13 cellular contexts compared by ENCODE assay signal in genomic region chr19:54370434-54370796, GRCh38. TPM values are rescaled to one million over a fixed set of nuclear protein-coding genes. Genes with fewer than 3 reads are reported as not detected.
DNase-seq lines count a peak whose midpoint lies in the region; ATAC-seq and TF ChIP-seq lines count a peak whose summit lies in the region.
"Not testable (repeated sequence)": the region's sequence is repeated elsewhere in the genome, so short reads cannot be mapped to it uniquely, and the experiment has no call there.
"Had no signal": no experiment of that assay in that cellular context is flagged by ENCODE, and none has a peak within 500 bp of the region (broad histone marks: within the 10 kb centered on the region; RNA-seq: fewer than 3 reads in every experiment).

No MANE protein-coding gene starts in this region.

- H3K36me3 ChIP-seq in spleen = not testable (repeated sequence)

- CTCF ChIA-PET in CD4-positive, alpha-beta T cell (lab: Charles Lee); activated CD4-positive, alpha-beta T cell treated with anti-CD3 and anti-CD28 coated beads for 36 hours (lab: Charles Lee): not testable (repeated sequence)

- not testable (repeated sequence) for H3K27me3 ChIP-seq in CD4-positive, alpha-beta T cell (ENCODE audit: control insufficient read depth, insufficient read depth, low read length); spleen (replicated peaks in 1 of 7)

- not testable (repeated sequence) for H3K9me3 Mint-ChIP-seq in CD4-positive, alpha-beta T cell; activated CD4-positive, alpha-beta T cell treated with anti-CD3 and anti-CD28 coated beads for 36 hours (ENCODE audit: low read depth); central memory CD8-positive, alpha-beta T cell

- H3K9me3 ChIP-seq in CD4-positive, alpha-beta T cell (ENCODE audit: control insufficient read depth, low read length); spleen: not testable (repeated sequence)

- 11 to 35% (median 24%) methylated on average over 7 to 8 of the region's 10 CpGs for WGBS in spleen, 5 donors

- POLR2A ChIA-PET in CD4-positive, alpha-beta T cell (lab: Charles Lee) = interaction anchor here (1.2 kb wide), 1 partner anchor 18 kb away, joined by 4 read pairs; no protein-coding TSS in a partner anchor
- POLR2A ChIA-PET in activated CD4-positive, alpha-beta T cell treated with anti-CD3 and anti-CD28 coated beads for 36 hours (lab: Charles Lee) = not testable (repeated sequence)

- not testable (repeated sequence) for H3K27ac ChIP-seq in CD4-positive, alpha-beta T cell (ENCODE audit: low read depth, low read length)
- peak overlapping the region in 6 of 8 donors; percentile 26 to 88 (median 73) for H3K27ac ChIP-seq in spleen

- H3K4me3 Mint-ChIP-seq in CD4-positive, alpha-beta T cell = peak overlapping the region; percentile 94
- H3K4me3 Mint-ChIP-seq in activated CD4-positive, alpha-beta T cell treated with anti-CD3 and anti-CD28 coated beads for 36 hours = peak overlapping the region; percentile 36
- H3K4me3 Mint-ChIP-seq in central memory CD8-positive, alpha-beta T cell = peak overlapping the region; percentile 88

- ATAC-seq in CD4-positive, alpha-beta T cell (ENCODE audit: poor library complexity) = peak; percentile 74
- peak; percentile 76 for ATAC-seq in activated CD4-positive, alpha-beta T cell treated with anti-CD3 and anti-CD28 coated beads for 36 hours
- peak; percentile 83 for ATAC-seq in central memory CD8-positive, alpha-beta T cell (replicated peaks; ENCODE audit: extremely low read depth, poor library complexity, severe bottlenecking)

- DNase-seq in CD4-positive, alpha-beta T cell = peak in 9 of 10 experiments; percentile 29 to 59 (median 41)
- DNase-seq in Kasumi-1 (lab: John Stamatoyannopoulos, UW) (peak; percentile 69 to 81), SKM-1 treated with dmso at 0.1 percent for 144 hours (lab: John Stamatoyannopoulos, UW; ENCODE audit: unreplicated experiment) (peak; percentile 29), activated T-helper 1 cell treated with Interleukin-2 at 50 U/mL for 16 hours (ENCODE audit: low read depth) (peak; percentile 33), spleen (peak; percentile 87)
- DNase-seq in activated CD4-positive, alpha-beta T cell treated with anti-CD3 and anti-CD28 coated beads for 36 hours = peak; percentile 68
- DNase-seq in central memory CD8-positive, alpha-beta T cell (ENCODE audit: low spot score in 2 of 2) = peak in 1 of 2 donors; percentile 51
- DNase-seq in stimulated activated naive CD4-positive, alpha-beta T cell treated with Interleukin-2 at 50 U/mL for 16 hours (lab: John Stamatoyannopoulos, UW) = peak; percentile 35

- H3K27me3 Mint-ChIP-seq in CD4-positive, alpha-beta T cell = peaks cover 13% of the 10 kb centered on the region
- peaks cover 12% of the 10 kb centered on the region for H3K27me3 Mint-ChIP-seq in activated CD4-positive, alpha-beta T cell treated with anti-CD3 and anti-CD28 coated beads for 36 hours
- not testable (repeated sequence) for H3K27me3 Mint-ChIP-seq in central memory CD8-positive, alpha-beta T cell

- TF ChIP-seq POLR2A in spleen (IDR thresholded peaks at IDR 0.05) = not testable (repeated sequence)

- intact Hi-C loops in CD4-positive, alpha-beta T cell (cut with DNase I, micrococcal nuclease); activated CD4-positive, alpha-beta T cell treated with anti-CD3 and anti-CD28 coated beads for 36 hours (cut with DNase I, micrococcal nuclease); spleen (cut with DNase I; ENCODE audit: low total_unique reads): not testable (repeated sequence)

- H3K27ac Mint-ChIP-seq in CD4-positive, alpha-beta T cell = peak overlapping the region; percentile 91
- not testable (repeated sequence) for H3K27ac Mint-ChIP-seq in activated CD4-positive, alpha-beta T cell treated with anti-CD3 and anti-CD28 coated beads for 36 hours
- H3K27ac Mint-ChIP-seq in central memory CD8-positive, alpha-beta T cell (ENCODE audit: low read depth) = peak overlapping the region; percentile 74

- not testable (repeated sequence) for H3K36me3 Mint-ChIP-seq in CD4-positive, alpha-beta T cell (ENCODE audit: low read depth); activated CD4-positive, alpha-beta T cell treated with anti-CD3 and anti-CD28 coated beads for 36 hours (ENCODE audit: low read depth); central memory CD8-positive, alpha-beta T cell (ENCODE audit: insufficient read depth)

- H3K4me3 ChIP-seq in spleen = peak overlapping the region in 5 of 8 donors; percentile 23 to 66 (median 39)

- H3K4me1 ChIP-seq in spleen = peaks cover 13 to 89% (median 63%) of the 10 kb centered on the region in 6 donors

- TF ChIP-seq CTCF in CD4-positive, alpha-beta T cell (IDR thresholded peaks at IDR 0.05); spleen (IDR thresholded peaks at IDR 0.05 in 8 of 11, conservative IDR thresholded peaks at IDR 0.05 in 3 of 11): not testable (repeated sequence)

- H3K4me1 Mint-ChIP-seq in CD4-positive, alpha-beta T cell (ENCODE audit: low read depth) = peaks cover 64% of the 10 kb centered on the region
- peaks cover 48% of the 10 kb centered on the region for H3K4me1 Mint-ChIP-seq in activated CD4-positive, alpha-beta T cell treated with anti-CD3 and anti-CD28 coated beads for 36 hours
- H3K4me1 Mint-ChIP-seq in central memory CD8-positive, alpha-beta T cell = peaks cover 49% of the 10 kb centered on the region

RNA-seq across cellular contexts. Expression of gene LAIR1, which starts 5.7 kb away (rescaled TPM):
- total RNA-seq in CD4-positive, alpha-beta T cell = 10 to 100 TPM; 12.3 to 14.4 TPM
- total RNA-seq in activated CD4-positive, alpha-beta T cell treated with anti-CD3 and anti-CD28 coated beads for 36 hours = 1 to 10 TPM; 3.5 to 4.7 TPM
- total RNA-seq in spleen = 100 to 1,000 TPM in 6 of 7 donors, 10 to 100 TPM in 1; 95.9 to 164 (median 125) TPM
- polyA plus RNA-seq in spleen = 10 to 100 TPM; 56.3 to 74.8 (median 71.1) TPM
- total RNA-seq: fibroblast of lung had no signal
- polyA plus RNA-seq: AG04450, fibroblast of lung had no signal

RNA-seq across cellular contexts. Expression of gene LILRA4, which starts 31.5 kb away (rescaled TPM):
- under 1 TPM; 0.47 to 0.52 TPM for total RNA-seq in CD4-positive, alpha-beta T cell
- total RNA-seq in activated CD4-positive, alpha-beta T cell treated with anti-CD3 and anti-CD28 coated beads for 36 hours = not detected
- 10 to 100 TPM; 11.5 to 61.1 (median 17.5) TPM for total RNA-seq in spleen
- 10 to 100 TPM; 32.1 to 80.9 (median 39.8) TPM for polyA plus RNA-seq in spleen
- total RNA-seq: fibroblast of lung, right cardiac atrium had no signal
- polyA plus RNA-seq: AG04450, fibroblast of lung, heart right ventricle, right cardiac atrium had no signal

RNA-seq across cellular contexts. Expression of gene TTYH1, which starts 44.8 kb away (rescaled TPM):
- not detected for total RNA-seq in CD4-positive, alpha-beta T cell
- total RNA-seq in activated CD4-positive, alpha-beta T cell treated with anti-CD3 and anti-CD28 coated beads for 36 hours = under 1 TPM; 0.19 to 0.59 TPM
- total RNA-seq in spleen = 1 to 10 TPM in 5 of 7 donors, under 1 TPM in 2; 0.97 to 2.9 (median 1.2) TPM
- 1 to 10 TPM; 1.1 to 3.5 (median 1.2) TPM for polyA plus RNA-seq in spleen
- total RNA-seq: fibroblast of lung, mesenteric fat pad had no signal
- polyA plus RNA-seq: AG04450, fibroblast of lung had no signal

RNA-seq across cellular contexts. Expression of gene LILRA5, which starts 57.4 kb away (rescaled TPM):
- total RNA-seq in CD4-positive, alpha-beta T cell = 1 to 10 TPM; 1.5 TPM
- total RNA-seq in activated CD4-positive, alpha-beta T cell treated with anti-CD3 and anti-CD28 coated beads for 36 hours = not detected
- 100 to 1,000 TPM in 2 of 7 donors, 10 to 100 TPM in 5; 43.3 to 262 (median 79.9) TPM for total RNA-seq in spleen
- polyA plus RNA-seq in spleen = 10 to 100 TPM; 16.3 to 53.6 (median 34.5) TPM
- total RNA-seq: fibroblast of lung had no signal
- polyA plus RNA-seq: AG04450, fibroblast of lung had no signal

Comparison
In these comparisons a context has a peak if more than half of its experiments do, and no peak if none do; other contexts are left out.
1. H3K4me3 Mint-ChIP-seq: peak in every context shown above with its lines; median percentile 94 in CD4-positive, alpha-beta T cell; 88 in central memory CD8-positive, alpha-beta T cell; 36 in activated CD4-positive, alpha-beta T cell treated with anti-CD3 and anti-CD28 coated beads for 36 hours.
2. RNA of gene LAIR1, which starts 5.7 kb away (total RNA-seq): 95.9 to 164 TPM in spleen; 12.3 to 14.4 TPM in CD4-positive, alpha-beta T cell and 3.5 to 4.7 TPM in activated CD4-positive, alpha-beta T cell treated with anti-CD3 and anti-CD28 coated beads for 36 hours; every median in the first group is over 4 times any median in the second.
3. RNA of gene LILRA4, which starts 31.5 kb away (total RNA-seq): 11.5 to 61.1 TPM in spleen; 0.47 to 0.52 TPM in CD4-positive, alpha-beta T cell and not detected in activated CD4-positive, alpha-beta T cell treated with anti-CD3 and anti-CD28 coated beads for 36 hours; every median in the first group is over 4 times any median in the second.
4. Peak in every context shown above with its lines, with median percentiles within 50 percentile points of each other: ATAC-seq.